36 cellular contexts compared by ENCODE assay signal in the genomic region with DNA sequence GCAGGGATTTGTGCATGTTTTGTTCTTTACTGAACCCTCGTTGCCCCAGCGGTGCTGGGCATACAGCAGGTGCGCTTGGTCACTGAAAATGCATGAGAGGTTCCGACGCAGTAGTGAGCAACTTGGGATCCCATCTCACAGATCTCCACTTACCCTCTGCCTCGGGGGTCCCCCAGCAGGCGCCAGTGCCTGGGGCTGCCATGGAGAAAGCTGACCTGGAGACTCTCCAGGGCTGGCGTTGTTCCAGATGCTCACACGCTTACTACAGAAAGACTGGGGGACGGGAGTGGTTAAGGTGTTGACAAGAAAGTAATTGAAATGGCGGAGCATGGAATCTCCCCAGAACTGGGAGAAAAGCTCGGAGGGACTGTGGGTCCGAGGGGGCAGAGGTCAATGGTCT. TPM values are rescaled to one million over a fixed set of nuclear protein-coding genes. Genes with fewer than 3 reads are reported as not detected.
"Had no signal": no experiment of that assay in that cellular context is flagged by ENCODE, and none has a peak within 500 bp of the region (broad histone marks: within the 10 kb centered on the region; RNA-seq: fewer than 3 reads in every experiment).

No MANE protein-coding gene starts in this region.

- H3K36me3 Mint-ChIP-seq: activated naive CD4-positive, alpha-beta T cell treated with anti-CD3 and anti-CD28 coated beads, Interleukin-2, amount 50 U/mL, for 72 hours; IgD-negative memory B cell; T-cell had no signal

- H3K27ac ChIP-seq: adrenal gland, body of pancreas, breast epithelium, Peyer's patch, WERI-Rb-1 had no signal

- H3K4me1 ChIP-seq: adrenal gland, body of pancreas, breast epithelium, Peyer's patch had no signal

- H3K9me3 ChIP-seq: adrenal gland, body of pancreas, breast epithelium, Peyer's patch had no signal

- H3K4me3 Mint-ChIP-seq: activated CD8-positive, alpha-beta T cell treated with anti-CD3 and anti-CD28 coated beads for 36 hours; activated naive CD4-positive, alpha-beta T cell treated with anti-CD3 and anti-CD28 coated beads for 36 hours; activated T-cell treated with anti-CD3 and anti-CD28 coated beads, Interleukin-2, amount 50 U/mL, for 72 hours; activated T-helper 17 cell treated with anti-CD3 and anti-CD28 coated beads, Interleukin-2, amount 50 U/mL, for 72 hours; IgD-negative memory B cell; T-cell; T-helper 17 cell had no signal

- H3K27me3 Mint-ChIP-seq: activated CD8-positive, alpha-beta T cell treated with anti-CD3 and anti-CD28 coated beads for 36 hours; activated T-helper 17 cell treated with anti-CD3 and anti-CD28 coated beads, Interleukin-2, amount 50 U/mL, for 72 hours had no signal

- H3K9me3 Mint-ChIP-seq: activated CD8-positive, alpha-beta T cell treated with anti-CD3 and anti-CD28 coated beads for 36 hours; activated naive CD4-positive, alpha-beta T cell treated with anti-CD3 and anti-CD28 coated beads for 36 hours; activated naive CD4-positive, alpha-beta T cell treated with anti-CD3 and anti-CD28 coated beads, Interleukin-2, amount 50 U/mL, for 72 hours; activated T-helper 17 cell treated with anti-CD3 and anti-CD28 coated beads, Interleukin-2, amount 50 U/mL, for 72 hours; IgD-negative memory B cell; T-cell had no signal

- H3K4me3 ChIP-seq: adrenal gland, body of pancreas, breast epithelium, Peyer's patch had no signal

- H3K27ac Mint-ChIP-seq: activated CD8-positive, alpha-beta T cell treated with anti-CD3 and anti-CD28 coated beads for 36 hours; activated naive CD4-positive, alpha-beta T cell treated with anti-CD3 and anti-CD28 coated beads for 36 hours; activated naive CD4-positive, alpha-beta T cell treated with anti-CD3 and anti-CD28 coated beads, Interleukin-2, amount 50 U/mL, for 72 hours; activated T-cell treated with anti-CD3 and anti-CD28 coated beads, Interleukin-2, amount 50 U/mL, for 72 hours; activated T-helper 17 cell treated with anti-CD3 and anti-CD28 coated beads, Interleukin-2, amount 50 U/mL, for 72 hours; IgD-negative memory B cell; T-cell; T-helper 17 cell had no signal

- H3K36me3 ChIP-seq: adrenal gland, breast epithelium, Peyer's patch, WERI-Rb-1 had no signal

- DNase-seq: activated CD4-positive, alpha-beta T cell treated with anti-CD3 and anti-CD28 coated beads for 1 hour; activated CD4-positive, alpha-beta T cell treated with anti-CD3 and anti-CD28 coated beads for 48 hours; activated CD4-positive, alpha-beta T cell treated with anti-CD3 and anti-CD28 coated beads, Interleukin-2, amount 50 U/mL, for 4 hours; activated CD4-positive, CD25-positive, alpha-beta regulatory T cell; activated CD8-positive, alpha-beta T cell treated with anti-CD3 and anti-CD28 coated beads for 36 hours; activated gamma-delta T cell treated with Interleukin-2 at 50 U/mL for 16 hours; activated naive CD4-positive, alpha-beta T cell treated with anti-CD3 and anti-CD28 coated beads for 36 hours; activated T-cell treated with anti-CD3 and anti-CD28 coated beads, Interleukin-2, amount 50 U/mL, for 1 hour; activated T-cell treated with anti-CD3 and anti-CD28 coated beads, Interleukin-2, amount 50 U/mL, for 72 hours; adrenal gland; body of pancreas; Karpas-422; KBM-7; NCI-H1105; NCI-H1417 treated with DMSO at 0.1 percent for 48 hours; NCI-H187 treated with DMSO at 0.1 percent for 48 hours; NCI-H2081; NCI-H446; NCI-H524; NCI-H69; NCI-H82; NK-92 treated with Interleukin-12 subunit alpha and Interleukin-12 subunit beta, amount 100 ng/mL, for 24 hours; PC-3; Peyer's patch; RPMI8226; SIG-M5; T-cell; T-helper 17 cell; T1000; WERI-Rb-1 had no signal

- ATAC-seq: activated CD8-positive, alpha-beta T cell treated with anti-CD3 and anti-CD28 coated beads for 36 hours; activated naive CD4-positive, alpha-beta T cell treated with anti-CD3 and anti-CD28 coated beads, Interleukin-2, amount 50 U/mL, for 72 hours; activated T-cell treated with anti-CD3 and anti-CD28 coated beads, Interleukin-2, amount 50 U/mL, for 72 hours; activated T-helper 17 cell treated with anti-CD3 and anti-CD28 coated beads, Interleukin-2, amount 50 U/mL, for 72 hours; body of pancreas; PC-3; SK-N-SH treated with all-trans-retinoic acid at 6 μM for 48 hours; T-cell; T-helper 17 cell had no signal

- H3K4me1 Mint-ChIP-seq: activated T-helper 17 cell treated with anti-CD3 and anti-CD28 coated beads, Interleukin-2, amount 50 U/mL, for 72 hours had no signal

- H3K27me3 ChIP-seq: adrenal gland, body of pancreas, breast epithelium, Peyer's patch had no signal

RNA-seq across cellular contexts. Expression of a gene that starts 14.2 kb away (rescaled TPM):
- total RNA-seq: activated naive CD4-positive, alpha-beta T cell treated with anti-CD3 and anti-CD28 coated beads for 36 hours; activated T-helper 17 cell treated with anti-CD3 and anti-CD28 coated beads, Interleukin-2, amount 50 U/mL, for 72 hours; body of pancreas; MCF 10A; PC-3; Peyer's patch had no signal
- polyA plus RNA-seq: IgD-negative memory B cell had no signal
